In the genomic region with DNA sequence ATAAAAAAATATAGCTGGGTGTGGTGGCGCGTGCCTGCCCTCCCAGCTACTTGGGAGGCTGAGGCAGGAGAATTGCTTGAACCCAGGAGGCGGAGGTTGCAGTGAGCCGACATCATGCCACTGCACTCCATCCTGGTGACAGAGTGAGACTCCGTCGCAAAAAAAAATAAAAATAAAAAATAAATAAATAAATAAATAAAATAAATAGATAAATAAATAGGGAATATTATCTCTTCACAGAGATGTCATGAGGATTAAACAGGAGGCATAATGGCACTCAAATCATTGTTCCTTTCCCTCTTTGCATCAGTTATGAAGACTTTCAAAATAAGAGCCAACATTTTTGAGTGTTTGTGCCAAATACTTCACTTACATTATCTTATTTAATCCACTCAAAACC, we compare ENCODE assay signal across 8 cellular contexts. TPM values are rescaled to one million over a fixed set of nuclear protein-coding genes. Genes with fewer than 3 reads are reported as not detected.
"Had no signal": no experiment of that assay in that cellular context is flagged by ENCODE, and none has a peak within 500 bp of the region (broad histone marks: within the 10 kb centered on the region; RNA-seq: fewer than 3 reads in every experiment).

No MANE protein-coding gene starts in this region.

- H3K36me3 Mint-ChIP-seq: IgD-negative memory B cell had no signal

- H3K9me3 Mint-ChIP-seq: GM23338, H9, HFFc6, IgD-negative memory B cell had no signal

- H3K4me3 ChIP-seq: GM23338 had no signal

- H3K4me3 Mint-ChIP-seq: GM23338, H9, HFFc6, IgD-negative memory B cell had no signal

- DNase-seq: H9, HCEC 1CT, HFFc6 had no signal

- ATAC-seq: GM23338, HepG2 had no signal

- H3K27ac ChIP-seq: HL-60 had no signal

- H3K27ac Mint-ChIP-seq: GM23338, H9, HFFc6, IgD-negative memory B cell had no signal

RNA-seq across cellular contexts. Expression of a gene that starts 56.1 kb away (rescaled TPM):
- total RNA-seq: HepG2, HT1080 had no signal
- polyA plus RNA-seq: HepG2 had no signal
